Comparison of ENCODE assay signal across 8 cellular contexts in the genomic region with DNA sequence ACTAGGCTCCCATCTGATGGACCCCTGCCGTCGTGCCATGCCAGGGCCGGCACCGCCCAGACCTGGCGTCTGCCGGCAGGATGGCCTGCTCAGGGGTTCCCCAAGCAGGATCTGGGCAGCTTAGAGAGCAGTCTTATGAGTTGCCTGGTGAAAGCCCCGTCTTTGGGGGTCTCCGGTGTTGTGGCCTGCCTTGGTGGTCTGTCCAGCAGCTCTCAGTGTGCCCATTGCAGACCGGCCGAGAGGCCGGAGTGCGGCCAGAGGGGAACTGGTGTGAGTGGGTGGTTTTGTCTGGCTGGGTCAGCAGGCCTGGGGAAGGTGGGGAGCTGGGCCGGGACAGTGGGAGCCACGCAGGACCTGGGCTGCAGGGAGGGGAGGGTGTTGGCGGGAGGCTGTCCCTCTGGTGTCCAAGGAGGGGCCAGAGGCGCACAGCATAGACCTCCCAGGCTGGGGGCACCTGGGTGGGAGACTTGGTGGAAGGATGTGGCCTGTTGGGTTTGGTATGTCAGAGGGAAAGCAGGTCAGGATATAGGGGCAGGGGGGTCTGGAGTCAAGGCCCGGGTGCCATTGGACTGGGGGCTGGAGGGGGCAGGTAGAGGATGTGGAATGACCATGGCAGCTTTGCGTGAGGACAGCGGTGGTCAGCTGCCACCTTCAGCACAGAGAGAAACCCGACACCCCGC. TPM values are rescaled to one million over a fixed set of nuclear protein-coding genes. Genes with fewer than 3 reads are reported as not detected.
DNase-seq lines count a peak whose midpoint lies in the region; ATAC-seq and TF ChIP-seq lines count a peak whose summit lies in the region.

No MANE protein-coding gene starts in this region.

- no peak for TF ChIP-seq POLR2A in transverse colon (IDR thresholded peaks at IDR 0.05)

- intact Hi-C loops in dorsolateral prefrontal cortex (cut with DNase I) (loop anchor here (5.0 to 10.0 kb wide), 2 partner anchors 110 to 113 kb away; a partner anchor contains a TSS), transverse colon (cut with DNase I; ENCODE audit: low total_unique reads) (no loop called here)

- peaks cover 6 to 25% (median 19%) of the 10 kb centered on the region in 4 donors for H3K4me1 ChIP-seq in transverse colon

- peaks cover 43% of the 10 kb centered on the region for H3K27me3 Mint-ChIP-seq in T-helper 2 cell treated with Interferon-gamma antibody and Interleukin-4, amounts not matched to agents 5 μg/mL and 100 μg/mL, for 36 hours (ENCODE audit: low read depth)
- peaks cover 20% of the 10 kb centered on the region for H3K27me3 Mint-ChIP-seq in mesothelial cell of epicardium (ENCODE audit: low read depth)

- H3K27me3 ChIP-seq in dorsolateral prefrontal cortex (no peaks in the 10 kb centered on the region), transverse colon (peaks cover 64% of the 10 kb centered on the region)

- H3K9me3 Mint-ChIP-seq in T-helper 2 cell treated with Interferon-gamma antibody and Interleukin-4, amounts not matched to agents 5 μg/mL and 100 μg/mL, for 36 hours, result no peaks in the 10 kb centered on the region
- no peaks in the 10 kb centered on the region for H3K9me3 Mint-ChIP-seq in mesothelial cell of epicardium

- TF ChIP-seq EP300 in transverse colon (IDR thresholded peaks at IDR 0.05; ENCODE audit: low read depth), result no peak

- TF ChIP-seq CTCF in dorsolateral prefrontal cortex (IDR thresholded peaks at IDR 0.05 in 54 of 56, conservative IDR thresholded peaks at IDR 0.05 in 2 of 56; ENCODE audit: low read depth in 1 of 56, partially characterized antibody in 56 of 56) (no peak), mesothelial cell of epicardium (IDR thresholded peaks at IDR 0.05; ENCODE audit: unreplicated experiment) (no peak), transverse colon (IDR thresholded peaks at IDR 0.05) (no peak)

- no peaks in the 10 kb centered on the region for H3K9me3 ChIP-seq in transverse colon

- H3K27ac Mint-ChIP-seq in T-helper 2 cell treated with Interferon-gamma antibody and Interleukin-4, amounts not matched to agents 5 μg/mL and 100 μg/mL, for 36 hours, result no peak overlapping the region
- peak overlapping the region; percentile 61 for H3K27ac Mint-ChIP-seq in mesothelial cell of epicardium

- no peaks in the 10 kb centered on the region for H3K36me3 ChIP-seq in transverse colon

- H3K4me3 ChIP-seq in dorsolateral prefrontal cortex, result peak overlapping the region; percentile 26 to 84 (median 68)
- peak overlapping the region; percentile 34 to 54 (median 48) for H3K4me3 ChIP-seq in transverse colon

- no peaks in the 10 kb centered on the region for H3K4me1 Mint-ChIP-seq in T-helper 2 cell treated with Interferon-gamma antibody and Interleukin-4, amounts not matched to agents 5 μg/mL and 100 μg/mL, for 36 hours (ENCODE audit: low read depth)
- H3K4me1 Mint-ChIP-seq in mesothelial cell of epicardium, result peaks cover 43% of the 10 kb centered on the region

- peak overlapping the region in 53 of 59 donors; percentile 28 to 93 (median 74) for H3K27ac ChIP-seq in dorsolateral prefrontal cortex
- no peak overlapping the region for H3K27ac ChIP-seq in transverse colon

- DNase-seq in T-helper 2 cell treated with Interferon-gamma antibody and Interleukin-4, amounts not matched to agents 5 μg/mL and 100 μg/mL, for 36 hours (ENCODE audit: low spot score), result no peak
- DNase-seq in T-helper 2 cell, result no peak
- DNase-seq in dorsolateral prefrontal cortex, result peak in 2 of 10 donors; percentile 42 to 46
- no peak for DNase-seq in mesothelial cell of epicardium (ENCODE audit: low spot score in 2 of 2, unreplicated experiment in 2 of 2)
- no peak for DNase-seq in transverse colon
- no peak for DNase-seq in midbrain (lab: John Stamatoyannopoulos, UW)

- H3K36me3 Mint-ChIP-seq in T-helper 2 cell treated with Interferon-gamma antibody and Interleukin-4, amounts not matched to agents 5 μg/mL and 100 μg/mL, for 36 hours (ENCODE audit: low read depth), result no peaks in the 10 kb centered on the region
- H3K36me3 Mint-ChIP-seq in mesothelial cell of epicardium, result no peaks in the 10 kb centered on the region

- WGBS in transverse colon (ENCODE audit: low coverage in 1 of 2), 2 donors, result 51% methylated on average over 14 of the region's 21 CpGs; no CpG with 5 or more reads in 1 of the 2 donors

- ATAC-seq in HG02852 (IDR thresholded peaks at IDR 0.05; ENCODE audit: unreplicated experiment) (no peak), GM21723 (IDR thresholded peaks at IDR 0.05; ENCODE audit: unreplicated experiment) (no peak)

- in situ Hi-C loops in transverse colon (cut with MboI; ENCODE audit: low pct_ligation_motif_present in 1 of 4, low pct_unique_long_range_greater_than_20kb in 1 of 4, low sequenced_read_pairs in 3 of 4), result no loop called here

- H3K4me3 Mint-ChIP-seq in T-helper 2 cell treated with Interferon-gamma antibody and Interleukin-4, amounts not matched to agents 5 μg/mL and 100 μg/mL, for 36 hours, result peak overlapping the region; percentile 19
- H3K4me3 Mint-ChIP-seq in mesothelial cell of epicardium, result peak overlapping the region; percentile 68

RNA-seq across cellular contexts. Expression of a gene that starts 16.5 kb away (rescaled TPM):
- total RNA-seq in dorsolateral prefrontal cortex, result 100 to 1,000 TPM in 94 of 120 experiments, 10 to 100 TPM in 26; 67.1 to 206 (median 116) TPM
- 86.1 to 89.7 TPM (median 88.0 TPM) in 3 replicates for total RNA-seq in mesothelial cell of epicardium
- total RNA-seq in transverse colon, result 10 to 100 TPM; 10.4 to 31.8 (median 18.0) TPM

Comparison
In these comparisons a context has a peak if more than half of its experiments do, and no peak if none do; other contexts are left out.
1. H3K27ac ChIP-seq: peak in dorsolateral prefrontal cortex (53 of 59); none in transverse colon (0 of 4).